ENCODE assay signal across 8 cellular contexts in genomic region chr5:149434162-149435014, GRCh38. TPM values are rescaled to one million over a fixed set of nuclear protein-coding genes. Genes with fewer than 3 reads are reported as not detected.
A peak's percentile ranks its signal among the peaks of the same experiment; 100 is the strongest.
DNase-seq lines count a peak whose midpoint lies in the region; ATAC-seq and TF ChIP-seq lines count a peak whose summit lies in the region.

No MANE protein-coding gene starts in this region.

- peak; percentile 92 for TF ChIP-seq CTCF in retinal pigment epithelial cell (conservative IDR thresholded peaks at IDR 0.05; ENCODE audit: low read depth, low read length)

- no peak for ATAC-seq in GM21423 (IDR thresholded peaks at IDR 0.05; ENCODE audit: unreplicated experiment)

- DNase-seq in COR-L47 (lab: John Stamatoyannopoulos, UW) (peak; percentile 31), HT-29 (ENCODE audit: low spot score) (peak; percentile 77), SHP77 (lab: John Stamatoyannopoulos, UW) (peak; percentile 22 to 33), glomerular visceral epithelial cell (ENCODE audit: extremely low spot score) (peak; percentile 69), retinal pigment epithelial cell (ENCODE audit: low read depth) (no peak), cerebellar nuclear complex (lab: John Stamatoyannopoulos, UW) (no peak)
- DNase-seq in activated effector memory CD4-positive, alpha-beta T cell treated with Interleukin-2 at 50 U/mL for 16 hours, result peak; percentile 15

- H3K4me3 ChIP-seq in retinal pigment epithelial cell (ENCODE audit: low read length), result no peak overlapping the region

RNA-seq across cellular contexts. Expression of gene IL17B, which starts 55.3 kb away (rescaled TPM):
- not detected in 2 replicates for total RNA-seq in HT-29 (2014; rRNA removed; shearing (Covaris generic))

Comparison
In these comparisons a context has a peak if more than half of its experiments do, and no peak if none do; other contexts are left out.
1. DNase-seq: peak in COR-L47 (single experiment), HT-29 (single experiment), SHP77 (2 of 2), activated effector memory CD4-positive, alpha-beta T cell treated with Interleukin-2 at 50 U/mL for 16 hours (single experiment) and glomerular visceral epithelial cell (single experiment); none in retinal pigment epithelial cell (single experiment) and cerebellar nuclear complex (0 of 2).